1 cellular context compared by ENCODE assay signal in the genomic region with DNA sequence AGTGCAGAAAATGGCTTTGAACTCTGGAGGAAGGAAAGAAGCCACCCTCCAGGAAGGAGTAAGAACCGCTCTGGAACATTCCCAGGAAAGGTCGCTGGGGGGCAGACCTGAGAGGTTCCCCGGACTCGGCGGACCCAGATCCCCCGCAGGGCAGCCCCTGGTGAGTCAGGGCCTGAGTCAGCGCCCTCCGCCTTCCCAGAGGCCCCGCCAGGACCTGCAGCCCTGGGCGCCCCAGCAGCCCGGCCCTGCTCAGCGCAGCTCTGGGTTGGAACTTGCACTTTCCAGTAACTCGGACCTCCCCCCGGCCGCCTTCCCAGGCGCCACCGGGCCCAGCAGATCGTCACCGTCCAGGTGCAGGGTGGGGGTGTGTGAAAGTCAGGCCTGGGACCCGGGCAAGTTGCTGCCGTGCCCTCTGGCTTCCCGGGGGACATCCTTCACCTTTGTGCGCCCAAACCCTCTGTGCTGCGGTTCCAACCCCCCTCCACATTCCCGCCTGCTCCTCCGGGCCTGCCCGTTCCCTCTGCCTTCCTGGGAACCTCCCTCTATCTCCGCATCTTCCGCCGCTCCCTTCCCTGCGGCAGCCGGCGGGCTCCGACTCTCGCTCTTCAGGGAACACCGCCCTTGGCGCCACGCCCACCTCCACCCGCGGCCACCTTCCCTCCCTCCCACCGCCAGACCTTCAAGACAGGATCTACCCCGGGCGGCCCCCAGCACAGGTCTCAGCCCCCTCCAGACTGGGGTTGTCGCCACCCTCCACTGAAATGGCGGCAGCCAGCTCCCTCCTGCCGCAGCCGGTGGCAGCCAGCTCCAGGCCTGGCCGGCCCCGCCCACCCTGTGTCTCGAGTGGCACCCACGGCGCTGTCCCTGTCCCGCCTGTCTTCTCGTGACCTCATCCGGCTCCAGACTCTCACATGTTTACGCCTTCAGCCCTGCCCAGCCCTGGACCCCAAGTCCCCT.
A peak's percentile ranks its signal among the peaks of the same experiment; 100 is the strongest.
TF ChIP-seq lines count a peak whose summit lies in the region.

No MANE protein-coding gene starts in this region.

TF ChIP-seq in K562, 482 proteins besides CTCF, POLR2A, EP300 and RAD21 (continued from another document and continues in another):
- TF ChIP-seq, protein P1, sequence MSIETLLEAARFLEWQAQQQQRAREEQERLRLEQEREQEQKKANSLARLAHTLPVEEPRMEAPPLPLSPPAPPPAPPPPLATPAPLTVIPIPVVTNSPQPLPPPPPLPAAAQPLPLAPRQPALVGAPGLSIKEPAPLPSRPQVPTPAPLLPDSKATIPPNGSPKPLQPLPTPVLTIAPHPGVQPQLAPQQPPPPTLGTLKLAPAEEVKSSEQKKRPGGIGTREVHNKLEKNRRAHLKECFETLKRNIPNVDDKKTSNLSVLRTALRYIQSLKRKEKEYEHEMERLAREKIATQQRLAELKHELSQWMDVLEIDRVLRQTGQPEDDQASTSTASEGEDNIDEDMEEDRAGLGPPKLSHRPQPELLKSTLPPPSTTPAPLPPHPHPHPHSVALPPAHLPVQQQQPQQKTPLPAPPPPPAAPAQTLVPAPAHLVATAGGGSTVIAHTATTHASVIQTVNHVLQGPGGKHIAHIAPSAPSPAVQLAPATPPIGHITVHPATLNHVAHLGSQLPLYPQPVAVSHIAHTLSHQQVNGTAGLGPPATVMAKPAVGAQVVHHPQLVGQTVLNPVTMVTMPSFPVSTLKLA (conservative IDR thresholded peaks at IDR 0.05) = peak in 1 of 2 experiments; percentile 35; a peak in 1 of 4 replicates
- no peak for TF ChIP-seq SIX5 (IDR thresholded peaks at IDR 0.05; ENCODE audit: borderline replicate concordance in 1 of 2, insufficient read depth in 1 of 2, low read depth in 1 of 2, low read length in 2 of 2)
- TF ChIP-seq GATAD2A (IDR thresholded peaks at IDR 0.05) = peak; percentile 31; the same call in 1 of the 2 replicates
- peak; percentile 49 for TF ChIP-seq TAF1 (IDR thresholded peaks at IDR 0.05; ENCODE audit: control insufficient read depth, extremely low read depth, insufficient read depth, low read length, severe bottlenecking)
- TF ChIP-seq ZNF780A (CRISPR knock-in tag; IDR thresholded peaks at IDR 0.05) = no peak
- TF ChIP-seq DACH1 (IDR thresholded peaks at IDR 0.05; ENCODE audit: partially characterized antibody) = peak; percentile 27
- TF ChIP-seq MYC (IDR thresholded peaks at IDR 0.05; ENCODE audit: low read depth, low read length) = peak; percentile 15; the same call in 1 of the 2 replicates
- TF ChIP-seq MYC (CRISPR knock-in tag; IDR thresholded peaks at IDR 0.05; ENCODE audit: borderline replicate concordance, low read depth) = no peak
- peak; percentile 71 for TF ChIP-seq RB1 (IDR thresholded peaks at IDR 0.05; ENCODE audit: low read depth)
- TF ChIP-seq ZNF143 (CRISPR knock-in tag; IDR thresholded peaks at IDR 0.05) = peak; percentile 63
- peak; percentile 94 for TF ChIP-seq ZFX (CRISPR knock-in tag; IDR thresholded peaks at IDR 0.05)
- TF ChIP-seq ZBTB7A (IDR thresholded peaks at IDR 0.05; ENCODE audit: borderline replicate concordance, control insufficient read depth, low read depth, low read length) = peak; percentile 90
- TF ChIP-seq, protein P2, sequence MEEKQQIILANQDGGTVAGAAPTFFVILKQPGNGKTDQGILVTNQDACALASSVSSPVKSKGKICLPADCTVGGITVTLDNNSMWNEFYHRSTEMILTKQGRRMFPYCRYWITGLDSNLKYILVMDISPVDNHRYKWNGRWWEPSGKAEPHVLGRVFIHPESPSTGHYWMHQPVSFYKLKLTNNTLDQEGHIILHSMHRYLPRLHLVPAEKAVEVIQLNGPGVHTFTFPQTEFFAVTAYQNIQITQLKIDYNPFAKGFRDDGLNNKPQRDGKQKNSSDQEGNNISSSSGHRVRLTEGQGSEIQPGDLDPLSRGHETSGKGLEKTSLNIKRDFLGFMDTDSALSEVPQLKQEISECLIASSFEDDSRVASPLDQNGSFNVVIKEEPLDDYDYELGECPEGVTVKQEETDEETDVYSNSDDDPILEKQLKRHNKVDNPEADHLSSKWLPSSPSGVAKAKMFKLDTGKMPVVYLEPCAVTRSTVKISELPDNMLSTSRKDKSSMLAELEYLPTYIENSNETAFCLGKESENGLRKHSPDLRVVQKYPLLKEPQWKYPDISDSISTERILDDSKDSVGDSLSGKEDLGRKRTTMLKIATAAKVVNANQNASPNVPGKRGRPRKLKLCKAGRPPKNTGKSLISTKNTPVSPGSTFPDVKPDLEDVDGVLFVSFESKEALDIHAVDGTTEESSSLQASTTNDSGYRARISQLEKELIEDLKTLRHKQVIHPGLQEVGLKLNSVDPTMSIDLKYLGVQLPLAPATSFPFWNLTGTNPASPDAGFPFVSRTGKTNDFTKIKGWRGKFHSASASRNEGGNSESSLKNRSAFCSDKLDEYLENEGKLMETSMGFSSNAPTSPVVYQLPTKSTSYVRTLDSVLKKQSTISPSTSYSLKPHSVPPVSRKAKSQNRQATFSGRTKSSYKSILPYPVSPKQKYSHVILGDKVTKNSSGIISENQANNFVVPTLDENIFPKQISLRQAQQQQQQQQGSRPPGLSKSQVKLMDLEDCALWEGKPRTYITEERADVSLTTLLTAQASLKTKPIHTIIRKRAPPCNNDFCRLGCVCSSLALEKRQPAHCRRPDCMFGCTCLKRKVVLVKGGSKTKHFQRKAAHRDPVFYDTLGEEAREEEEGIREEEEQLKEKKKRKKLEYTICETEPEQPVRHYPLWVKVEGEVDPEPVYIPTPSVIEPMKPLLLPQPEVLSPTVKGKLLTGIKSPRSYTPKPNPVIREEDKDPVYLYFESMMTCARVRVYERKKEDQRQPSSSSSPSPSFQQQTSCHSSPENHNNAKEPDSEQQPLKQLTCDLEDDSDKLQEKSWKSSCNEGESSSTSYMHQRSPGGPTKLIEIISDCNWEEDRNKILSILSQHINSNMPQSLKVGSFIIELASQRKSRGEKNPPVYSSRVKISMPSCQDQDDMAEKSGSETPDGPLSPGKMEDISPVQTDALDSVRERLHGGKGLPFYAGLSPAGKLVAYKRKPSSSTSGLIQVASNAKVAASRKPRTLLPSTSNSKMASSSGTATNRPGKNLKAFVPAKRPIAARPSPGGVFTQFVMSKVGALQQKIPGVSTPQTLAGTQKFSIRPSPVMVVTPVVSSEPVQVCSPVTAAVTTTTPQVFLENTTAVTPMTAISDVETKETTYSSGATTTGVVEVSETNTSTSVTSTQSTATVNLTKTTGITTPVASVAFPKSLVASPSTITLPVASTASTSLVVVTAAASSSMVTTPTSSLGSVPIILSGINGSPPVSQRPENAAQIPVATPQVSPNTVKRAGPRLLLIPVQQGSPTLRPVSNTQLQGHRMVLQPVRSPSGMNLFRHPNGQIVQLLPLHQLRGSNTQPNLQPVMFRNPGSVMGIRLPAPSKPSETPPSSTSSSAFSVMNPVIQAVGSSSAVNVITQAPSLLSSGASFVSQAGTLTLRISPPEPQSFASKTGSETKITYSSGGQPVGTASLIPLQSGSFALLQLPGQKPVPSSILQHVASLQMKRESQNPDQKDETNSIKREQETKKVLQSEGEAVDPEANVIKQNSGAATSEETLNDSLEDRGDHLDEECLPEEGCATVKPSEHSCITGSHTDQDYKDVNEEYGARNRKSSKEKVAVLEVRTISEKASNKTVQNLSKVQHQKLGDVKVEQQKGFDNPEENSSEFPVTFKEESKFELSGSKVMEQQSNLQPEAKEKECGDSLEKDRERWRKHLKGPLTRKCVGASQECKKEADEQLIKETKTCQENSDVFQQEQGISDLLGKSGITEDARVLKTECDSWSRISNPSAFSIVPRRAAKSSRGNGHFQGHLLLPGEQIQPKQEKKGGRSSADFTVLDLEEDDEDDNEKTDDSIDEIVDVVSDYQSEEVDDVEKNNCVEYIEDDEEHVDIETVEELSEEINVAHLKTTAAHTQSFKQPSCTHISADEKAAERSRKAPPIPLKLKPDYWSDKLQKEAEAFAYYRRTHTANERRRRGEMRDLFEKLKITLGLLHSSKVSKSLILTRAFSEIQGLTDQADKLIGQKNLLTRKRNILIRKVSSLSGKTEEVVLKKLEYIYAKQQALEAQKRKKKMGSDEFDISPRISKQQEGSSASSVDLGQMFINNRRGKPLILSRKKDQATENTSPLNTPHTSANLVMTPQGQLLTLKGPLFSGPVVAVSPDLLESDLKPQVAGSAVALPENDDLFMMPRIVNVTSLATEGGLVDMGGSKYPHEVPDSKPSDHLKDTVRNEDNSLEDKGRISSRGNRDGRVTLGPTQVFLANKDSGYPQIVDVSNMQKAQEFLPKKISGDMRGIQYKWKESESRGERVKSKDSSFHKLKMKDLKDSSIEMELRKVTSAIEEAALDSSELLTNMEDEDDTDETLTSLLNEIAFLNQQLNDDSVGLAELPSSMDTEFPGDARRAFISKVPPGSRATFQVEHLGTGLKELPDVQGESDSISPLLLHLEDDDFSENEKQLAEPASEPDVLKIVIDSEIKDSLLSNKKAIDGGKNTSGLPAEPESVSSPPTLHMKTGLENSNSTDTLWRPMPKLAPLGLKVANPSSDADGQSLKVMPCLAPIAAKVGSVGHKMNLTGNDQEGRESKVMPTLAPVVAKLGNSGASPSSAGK (IDR thresholded peaks at IDR 0.05) = peak; percentile 66
- peak; percentile 73 for TF ChIP-seq NFE2 (IDR thresholded peaks at IDR 0.05; ENCODE audit: low read depth)
- TF ChIP-seq MAZ (CRISPR knock-in tag; conservative IDR thresholded peaks at IDR 0.05 in 1 of 2, IDR thresholded peaks at IDR 0.05 in 1 of 2) = peak; percentile 81 to 85
- TF ChIP-seq, protein P3, sequence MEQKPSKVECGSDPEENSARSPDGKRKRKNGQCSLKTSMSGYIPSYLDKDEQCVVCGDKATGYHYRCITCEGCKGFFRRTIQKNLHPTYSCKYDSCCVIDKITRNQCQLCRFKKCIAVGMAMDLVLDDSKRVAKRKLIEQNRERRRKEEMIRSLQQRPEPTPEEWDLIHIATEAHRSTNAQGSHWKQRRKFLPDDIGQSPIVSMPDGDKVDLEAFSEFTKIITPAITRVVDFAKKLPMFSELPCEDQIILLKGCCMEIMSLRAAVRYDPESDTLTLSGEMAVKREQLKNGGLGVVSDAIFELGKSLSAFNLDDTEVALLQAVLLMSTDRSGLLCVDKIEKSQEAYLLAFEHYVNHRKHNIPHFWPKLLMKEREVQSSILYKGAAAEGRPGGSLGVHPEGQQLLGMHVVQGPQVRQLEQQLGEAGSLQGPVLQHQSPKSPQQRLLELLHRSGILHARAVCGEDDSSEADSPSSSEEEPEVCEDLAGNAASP (IDR thresholded peaks at IDR 0.05) = no peak
- TF ChIP-seq HMGN3 (IDR thresholded peaks at IDR 0.05; ENCODE audit: borderline replicate concordance, extremely low read depth, insufficient read length, low read depth, low read length) = peak; percentile 89
- TF ChIP-seq, protein P4, sequence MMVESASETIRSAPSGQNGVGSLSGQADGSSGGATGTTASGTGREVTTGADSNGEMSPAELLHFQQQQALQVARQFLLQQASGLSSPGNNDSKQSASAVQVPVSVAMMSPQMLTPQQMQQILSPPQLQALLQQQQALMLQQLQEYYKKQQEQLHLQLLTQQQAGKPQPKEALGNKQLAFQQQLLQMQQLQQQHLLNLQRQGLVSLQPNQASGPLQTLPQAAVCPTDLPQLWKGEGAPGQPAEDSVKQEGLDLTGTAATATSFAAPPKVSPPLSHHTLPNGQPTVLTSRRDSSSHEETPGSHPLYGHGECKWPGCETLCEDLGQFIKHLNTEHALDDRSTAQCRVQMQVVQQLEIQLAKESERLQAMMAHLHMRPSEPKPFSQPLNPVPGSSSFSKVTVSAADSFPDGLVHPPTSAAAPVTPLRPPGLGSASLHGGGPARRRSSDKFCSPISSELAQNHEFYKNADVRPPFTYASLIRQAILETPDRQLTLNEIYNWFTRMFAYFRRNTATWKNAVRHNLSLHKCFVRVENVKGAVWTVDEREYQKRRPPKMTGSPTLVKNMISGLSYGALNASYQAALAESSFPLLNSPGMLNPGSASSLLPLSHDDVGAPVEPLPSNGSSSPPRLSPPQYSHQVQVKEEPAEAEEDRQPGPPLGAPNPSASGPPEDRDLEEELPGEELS (CRISPR knock-in tag; IDR thresholded peaks at IDR 0.05; ENCODE audit: borderline replicate concordance) = 0 out of 2 replicates have a peak, but pooled peaks have one; percentile 20
- TF ChIP-seq ETV5 (CRISPR knock-in tag; IDR thresholded peaks at IDR 0.05; ENCODE audit: low read depth) = peak; percentile 25; the same call in 1 of the 2 replicates
- TF ChIP-seq GABPB1 (CRISPR knock-in tag; IDR thresholded peaks at IDR 0.05) = peak; percentile 72; the same call in 1 of the 2 replicates
- 0 out of 2 replicates have a peak, but pooled peaks have one; percentile 36 for TF ChIP-seq ZEB2 (IDR thresholded peaks at IDR 0.05)
- peak; percentile 12; the same call in 1 of the 2 replicates for TF ChIP-seq TCF3 (CRISPR knock-in tag; IDR thresholded peaks at IDR 0.05)
- TF ChIP-seq MTA2 (IDR thresholded peaks at IDR 0.05; ENCODE audit: low read depth) = 0 out of 2 replicates have a peak, but pooled peaks have one; percentile 45
- TF ChIP-seq ZNF431 (CRISPR knock-in tag; IDR thresholded peaks at IDR 0.05) = no peak
- peak; percentile 34; the same call in 1 of the 2 replicates for TF ChIP-seq CREM (IDR thresholded peaks at IDR 0.05; ENCODE audit: low read depth)
- peak; percentile 27; the same call in 1 of the 2 replicates for TF ChIP-seq CTBP1 (IDR thresholded peaks at IDR 0.05; ENCODE audit: borderline replicate concordance)
- TF ChIP-seq FOSL1 (tag; conservative IDR thresholded peaks at IDR 0.05) = peak; percentile 98
- 0 out of 2 replicates have a peak, but pooled peaks have one; percentile 5 for TF ChIP-seq CBFA2T2 (conservative IDR thresholded peaks at IDR 0.05)
- TF ChIP-seq, protein P5, sequence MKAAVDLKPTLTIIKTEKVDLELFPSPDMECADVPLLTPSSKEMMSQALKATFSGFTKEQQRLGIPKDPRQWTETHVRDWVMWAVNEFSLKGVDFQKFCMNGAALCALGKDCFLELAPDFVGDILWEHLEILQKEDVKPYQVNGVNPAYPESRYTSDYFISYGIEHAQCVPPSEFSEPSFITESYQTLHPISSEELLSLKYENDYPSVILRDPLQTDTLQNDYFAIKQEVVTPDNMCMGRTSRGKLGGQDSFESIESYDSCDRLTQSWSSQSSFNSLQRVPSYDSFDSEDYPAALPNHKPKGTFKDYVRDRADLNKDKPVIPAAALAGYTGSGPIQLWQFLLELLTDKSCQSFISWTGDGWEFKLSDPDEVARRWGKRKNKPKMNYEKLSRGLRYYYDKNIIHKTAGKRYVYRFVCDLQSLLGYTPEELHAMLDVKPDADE (conservative IDR thresholded peaks at IDR 0.05; ENCODE audit: control insufficient read depth, low read depth, low read length) = 0 out of 2 replicates have a peak, but pooled peaks have one; percentile 43
- TF ChIP-seq KDM5B (IDR thresholded peaks at IDR 0.05; ENCODE audit: insufficient replicate concordance, low read depth, low read length) = peak; percentile 58
- TF ChIP-seq KLF10 (CRISPR knock-in tag; IDR thresholded peaks at IDR 0.05) = no peak
- TF ChIP-seq RBFOX2 (IDR thresholded peaks at IDR 0.05; ENCODE audit: low read depth, low read length) = peak; percentile 85
- no peak for TF ChIP-seq POU5F1 (IDR thresholded peaks at IDR 0.05; ENCODE audit: borderline replicate concordance, low read depth, low read length, partially characterized antibody)
- peak; percentile 45 for TF ChIP-seq TBP (optimal IDR thresholded peaks at IDR 0.05; ENCODE audit: low read depth, low read length)
- TF ChIP-seq, protein P6, sequence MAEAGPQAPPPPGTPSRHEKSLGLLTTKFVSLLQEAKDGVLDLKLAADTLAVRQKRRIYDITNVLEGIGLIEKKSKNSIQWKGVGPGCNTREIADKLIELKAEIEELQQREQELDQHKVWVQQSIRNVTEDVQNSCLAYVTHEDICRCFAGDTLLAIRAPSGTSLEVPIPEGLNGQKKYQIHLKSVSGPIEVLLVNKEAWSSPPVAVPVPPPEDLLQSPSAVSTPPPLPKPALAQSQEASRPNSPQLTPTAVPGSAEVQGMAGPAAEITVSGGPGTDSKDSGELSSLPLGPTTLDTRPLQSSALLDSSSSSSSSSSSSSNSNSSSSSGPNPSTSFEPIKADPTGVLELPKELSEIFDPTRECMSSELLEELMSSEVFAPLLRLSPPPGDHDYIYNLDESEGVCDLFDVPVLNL (CRISPR knock-in tag; IDR thresholded peaks at IDR 0.05; ENCODE audit: low read depth) = no peak
- TF ChIP-seq HDAC1 (IDR thresholded peaks at IDR 0.05) = peak in 1 of 2 experiments; percentile 67; a peak in 2 of 4 replicates
- TF ChIP-seq SMARCA4 (IDR thresholded peaks at IDR 0.05) = peak; percentile 28
- TF ChIP-seq ZNF316 (IDR thresholded peaks at IDR 0.05) = peak; percentile 77
